ENCODE assay signal across 41 cellular contexts in genomic region chr19:50210425-50210824, GRCh38. TPM values are rescaled to one million over a fixed set of nuclear protein-coding genes. Genes with fewer than 3 reads are reported as not detected.
"Had no signal": no experiment of that assay in that cellular context is flagged by ENCODE, and none has a peak within 500 bp of the region (broad histone marks: within the 10 kb centered on the region; RNA-seq: fewer than 3 reads in every experiment).

No MANE protein-coding gene starts in this region.

- H3K36me3 ChIP-seq: brain microvascular endothelial cell, breast epithelium had no signal

- H3K36me3 Mint-ChIP-seq: activated naive CD4-positive, alpha-beta T cell treated with anti-CD3 and anti-CD28 coated beads, Interleukin-2, amount 10 ng/mL, durations not matched to agents 7 days and 5 days; activated naive CD4-positive, alpha-beta T cell treated with anti-CD3 and anti-CD28 coated beads, Interleukin-2, amount 50 U/mL, for 24 hours; activated naive CD8-positive, alpha-beta T cell; activated naive CD8-positive, alpha-beta T cell treated with anti-CD3 and anti-CD28 coated beads, Interleukin-2, amount 10 ng/mL, durations not matched to agents 7 days and 5 days had no signal

- FAIRE-seq: astrocyte, TTC549 had no signal

- H3K4me1 Mint-ChIP-seq: activated CD4-positive, alpha-beta memory T cell treated with anti-CD3 and anti-CD28 coated beads, Interleukin-2, amount 10 ng/mL, durations not matched to agents 7 days and 5 days; activated CD4-positive, alpha-beta T cell treated with anti-CD3 and anti-CD28 coated beads for 36 hours; activated CD4-positive, alpha-beta T cell treated with anti-CD3 and anti-CD28 coated beads, Interleukin-2, amount 10 ng/mL, durations not matched to agents 7 days and 5 days; activated CD8-positive, alpha-beta memory T cell treated with anti-CD3 and anti-CD28 coated beads, Interleukin-2, amount 10 ng/mL, durations not matched to agents 7 days and 5 days; activated naive CD4-positive, alpha-beta T cell treated with anti-CD3 and anti-CD28 coated beads, Interleukin-2, amount 10 ng/mL, durations not matched to agents 7 days and 5 days; activated naive CD4-positive, alpha-beta T cell treated with anti-CD3 and anti-CD28 coated beads, Interleukin-2, amount 50 U/mL, for 24 hours; activated naive CD8-positive, alpha-beta T cell treated with anti-CD3 and anti-CD28 coated beads, Interleukin-2, amount 10 ng/mL, durations not matched to agents 7 days and 5 days; activated naive CD8-positive, alpha-beta T cell treated with anti-CD3 and anti-CD28 coated beads, Interleukin-2, amount 50 U/mL, for 24 hours had no signal

- H3K4me3 Mint-ChIP-seq: activated CD4-positive, alpha-beta memory T cell treated with anti-CD3 and anti-CD28 coated beads, Interleukin-2, amount 10 ng/mL, durations not matched to agents 7 days and 5 days; activated CD4-positive, alpha-beta T cell treated with anti-CD3 and anti-CD28 coated beads for 36 hours; activated CD4-positive, alpha-beta T cell treated with anti-CD3 and anti-CD28 coated beads, Interleukin-2, amount 10 ng/mL, durations not matched to agents 7 days and 5 days; activated CD8-positive, alpha-beta memory T cell treated with anti-CD3 and anti-CD28 coated beads, Interleukin-2, amount 10 ng/mL, durations not matched to agents 7 days and 5 days; activated CD8-positive, alpha-beta T cell treated with anti-CD3 and anti-CD28 coated beads, Interleukin-2, amount 10 ng/mL, durations not matched to agents 7 days and 5 days; activated naive CD4-positive, alpha-beta T cell treated with anti-CD3 and anti-CD28 coated beads, Interleukin-2, amount 10 ng/mL, durations not matched to agents 7 days and 5 days; activated naive CD4-positive, alpha-beta T cell treated with anti-CD3 and anti-CD28 coated beads, Interleukin-2, amount 50 U/mL, for 24 hours; activated naive CD8-positive, alpha-beta T cell; activated naive CD8-positive, alpha-beta T cell treated with anti-CD3 and anti-CD28 coated beads, Interleukin-2, amount 10 ng/mL, durations not matched to agents 7 days and 5 days; activated naive CD8-positive, alpha-beta T cell treated with anti-CD3 and anti-CD28 coated beads, Interleukin-2, amount 50 U/mL, for 24 hours; activated T-cell treated with anti-CD3 and anti-CD28 coated beads, Interleukin-2, amount 50 U/mL, for 24 hours; T-helper 1 cell treated with Interleukin-12 subunit alpha and Interleukin-12 subunit beta and Interleukin-4 antibody, amounts not matched to agents 30 μg/mL and 1 μg/mL, for 36 hours; T-helper 2 cell treated with Interferon-gamma antibody and Interleukin-4, amounts not matched to agents 5 μg/mL and 100 μg/mL, for 36 hours; WTC11 had no signal

- ATAC-seq: activated CD4-positive, alpha-beta T cell treated with anti-CD3 and anti-CD28 coated beads for 36 hours; activated CD4-positive, CD25-positive, alpha-beta regulatory T cell treated with anti-CD3 and anti-CD28 coated beads, Interleukin-2, amount 50 U/mL, for 24 hours; activated CD8-positive, alpha-beta memory T cell treated with anti-CD3 and anti-CD28 coated beads, Interleukin-2, amount 10 ng/mL, durations not matched to agents 7 days and 5 days; activated CD8-positive, alpha-beta T cell treated with anti-CD3 and anti-CD28 coated beads, Interleukin-2, amount 10 ng/mL, durations not matched to agents 7 days and 5 days; activated naive CD8-positive, alpha-beta T cell treated with anti-CD3 and anti-CD28 coated beads, Interleukin-2, amount 50 U/mL, for 24 hours; body of pancreas; WTC11 had no signal

- H3K4me1 ChIP-seq: breast epithelium had no signal

- H3K27me3 ChIP-seq: body of pancreas, brain microvascular endothelial cell had no signal

- DNase-seq: activated CD4-positive, alpha-beta memory T cell treated with anti-CD3 and anti-CD28 coated beads, Interleukin-2, amount 10 ng/mL, durations not matched to agents 7 days and 5 days; activated CD4-positive, alpha-beta T cell treated with anti-CD3 and anti-CD28 coated beads for 1 hour; activated CD4-positive, alpha-beta T cell treated with anti-CD3 and anti-CD28 coated beads for 36 hours; activated CD4-positive, alpha-beta T cell treated with anti-CD3 and anti-CD28 coated beads for 48 hours; activated CD4-positive, alpha-beta T cell treated with anti-CD3 and anti-CD28 coated beads, Interleukin-2, amount 10 ng/mL, durations not matched to agents 7 days and 5 days; activated CD4-positive, alpha-beta T cell treated with anti-CD3 and anti-CD28 coated beads, Interleukin-2, amount 50 U/mL, for 48 hours; activated CD4-positive, CD25-positive, alpha-beta regulatory T cell; activated CD8-positive, alpha-beta memory T cell treated with anti-CD3 and anti-CD28 coated beads for 24 hours; activated CD8-positive, alpha-beta memory T cell treated with anti-CD3 and anti-CD28 coated beads, Interleukin-2, amount 10 ng/mL, durations not matched to agents 7 days and 5 days; activated CD8-positive, alpha-beta memory T cell treated with anti-CD3 and anti-CD28 coated beads, Interleukin-2, amount 50 U/mL, for 48 hours; activated CD8-positive, alpha-beta T cell treated with anti-CD3 and anti-CD28 coated beads, Interleukin-2, amount 10 ng/mL, durations not matched to agents 7 days and 5 days; activated effector memory CD4-positive, alpha-beta T cell treated with Interleukin-2 at 50 U/mL for 16 hours; activated gamma-delta T cell; activated naive CD4-positive, alpha-beta T cell treated with anti-CD3 and anti-CD28 coated beads, Interleukin-2, amount 10 ng/mL, durations not matched to agents 7 days and 5 days; activated naive CD4-positive, alpha-beta T cell treated with Interleukin-2 at 50 U/mL for 16 hours; activated naive CD8-positive, alpha-beta T cell treated with anti-CD3 and anti-CD28 coated beads, Interleukin-2, amount 10 ng/mL, durations not matched to agents 7 days and 5 days; activated naive CD8-positive, alpha-beta T cell treated with anti-CD3 and anti-CD28 coated beads, Interleukin-2, amount 50 U/mL, for 24 hours; activated T-cell treated with anti-CD3 and anti-CD28 coated beads, Interleukin-2, amount 50 U/mL, for 24 hours; activated T-cell treated with anti-CD3 and anti-CD28 coated beads, Interleukin-2, amount 50 U/mL, for 48 hours; amygdala; anterior cingulate cortex; body of pancreas; brain microvascular endothelial cell; central memory CD4-positive, alpha-beta T cell; T-helper 1 cell; T-helper 2 cell; T-helper 9 cell had no signal

- H3K9me3 ChIP-seq: body of pancreas, breast epithelium had no signal

- H3K27ac ChIP-seq: body of pancreas, brain microvascular endothelial cell, breast epithelium, VCaP had no signal

- H3K4me3 ChIP-seq: body of pancreas, breast epithelium had no signal

- H3K27me3 Mint-ChIP-seq: activated CD4-positive, alpha-beta memory T cell treated with anti-CD3 and anti-CD28 coated beads, Interleukin-2, amount 10 ng/mL, durations not matched to agents 7 days and 5 days; activated CD4-positive, alpha-beta T cell treated with anti-CD3 and anti-CD28 coated beads, Interleukin-2, amount 10 ng/mL, durations not matched to agents 7 days and 5 days had no signal

- H3K9me3 Mint-ChIP-seq: activated CD4-positive, alpha-beta memory T cell treated with anti-CD3 and anti-CD28 coated beads, Interleukin-2, amount 10 ng/mL, durations not matched to agents 7 days and 5 days; activated CD4-positive, alpha-beta T cell treated with anti-CD3 and anti-CD28 coated beads, Interleukin-2, amount 10 ng/mL, durations not matched to agents 7 days and 5 days; activated naive CD8-positive, alpha-beta T cell treated with anti-CD3 and anti-CD28 coated beads, Interleukin-2, amount 50 U/mL, for 24 hours; activated T-helper 2 cell treated with anti-CD3 and anti-CD28 coated beads, Interferon-gamma antibody, Interleukin-2, Interleukin-4, amounts not matched to agents 10 μg/mL and 5 μg/mL and 100 μg/mL, durations not matched to agents 14 hours and 24 hours and 36 hours; T-helper 1 cell treated with Interleukin-12 subunit alpha and Interleukin-12 subunit beta and Interleukin-4 antibody, amounts not matched to agents 30 μg/mL and 1 μg/mL, for 36 hours; T-helper 2 cell treated with Interferon-gamma antibody and Interleukin-4, amounts not matched to agents 5 μg/mL and 100 μg/mL, for 36 hours had no signal

- H3K27ac Mint-ChIP-seq: activated CD4-positive, alpha-beta memory T cell treated with anti-CD3 and anti-CD28 coated beads, Interleukin-2, amount 10 ng/mL, durations not matched to agents 7 days and 5 days; activated CD4-positive, alpha-beta T cell treated with anti-CD3 and anti-CD28 coated beads for 36 hours; activated CD4-positive, alpha-beta T cell treated with anti-CD3 and anti-CD28 coated beads, Interleukin-2, amount 10 ng/mL, durations not matched to agents 7 days and 5 days; activated CD8-positive, alpha-beta memory T cell treated with anti-CD3 and anti-CD28 coated beads, Interleukin-2, amount 10 ng/mL, durations not matched to agents 7 days and 5 days; activated CD8-positive, alpha-beta T cell treated with anti-CD3 and anti-CD28 coated beads, Interleukin-2, amount 10 ng/mL, durations not matched to agents 7 days and 5 days; activated naive CD4-positive, alpha-beta T cell treated with anti-CD3 and anti-CD28 coated beads, Interleukin-2, amount 10 ng/mL, durations not matched to agents 7 days and 5 days; activated naive CD4-positive, alpha-beta T cell treated with anti-CD3 and anti-CD28 coated beads, Interleukin-2, amount 50 U/mL, for 24 hours; activated naive CD8-positive, alpha-beta T cell; activated naive CD8-positive, alpha-beta T cell treated with anti-CD3 and anti-CD28 coated beads, Interleukin-2, amount 10 ng/mL, durations not matched to agents 7 days and 5 days; activated naive CD8-positive, alpha-beta T cell treated with anti-CD3 and anti-CD28 coated beads, Interleukin-2, amount 50 U/mL, for 24 hours; activated T-cell treated with anti-CD3 and anti-CD28 coated beads, Interleukin-2, amount 50 U/mL, for 24 hours; activated T-helper 2 cell treated with anti-CD3 and anti-CD28 coated beads, Interferon-gamma antibody, Interleukin-2, Interleukin-4, amounts not matched to agents 10 μg/mL and 5 μg/mL and 100 μg/mL, durations not matched to agents 14 hours and 24 hours and 36 hours; T-helper 1 cell treated with Interleukin-12 subunit alpha and Interleukin-12 subunit beta and Interleukin-4 antibody, amounts not matched to agents 30 μg/mL and 1 μg/mL, for 36 hours; T-helper 2 cell treated with Interferon-gamma antibody and Interleukin-4, amounts not matched to agents 5 μg/mL and 100 μg/mL, for 36 hours; WTC11 had no signal

RNA-seq across cellular contexts. Expression of gene MYH14, which starts 7.0 kb away (rescaled TPM):
- total RNA-seq: activated CD4-positive, alpha-beta memory T cell treated with anti-CD3 and anti-CD28 coated beads, Interleukin-2, amount 10 ng/mL, durations not matched to agents 7 days and 5 days; activated CD4-positive, alpha-beta T cell treated with anti-CD3 and anti-CD28 coated beads for 36 hours; activated CD4-positive, alpha-beta T cell treated with anti-CD3 and anti-CD28 coated beads, Interleukin-2, amount 10 ng/mL, durations not matched to agents 7 days and 5 days; activated CD8-positive, alpha-beta memory T cell treated with anti-CD3 and anti-CD28 coated beads, Interleukin-2, amount 10 ng/mL, durations not matched to agents 7 days and 5 days; activated CD8-positive, alpha-beta T cell treated with anti-CD3 and anti-CD28 coated beads, Interleukin-2, amount 10 ng/mL, durations not matched to agents 7 days and 5 days; activated naive CD8-positive, alpha-beta T cell treated with anti-CD3 and anti-CD28 coated beads, Interleukin-2, amount 10 ng/mL, durations not matched to agents 7 days and 5 days; activated T-helper 2 cell treated with anti-CD3 and anti-CD28 coated beads, Interferon-gamma antibody, Interleukin-2, Interleukin-4, amounts not matched to agents 10 μg/mL and 5 μg/mL and 100 μg/mL, durations not matched to agents 14 hours and 24 hours and 36 hours; astrocyte had no signal

RNA-seq across cellular contexts. Expression of gene IZUMO2, which starts 47.3 kb away (rescaled TPM):
- total RNA-seq: activated CD4-positive, alpha-beta memory T cell treated with anti-CD3 and anti-CD28 coated beads, Interleukin-2, amount 10 ng/mL, durations not matched to agents 7 days and 5 days; activated CD4-positive, alpha-beta T cell treated with anti-CD3 and anti-CD28 coated beads for 36 hours; activated CD4-positive, alpha-beta T cell treated with anti-CD3 and anti-CD28 coated beads, Interleukin-2, amount 10 ng/mL, durations not matched to agents 7 days and 5 days; activated CD8-positive, alpha-beta memory T cell treated with anti-CD3 and anti-CD28 coated beads, Interleukin-2, amount 10 ng/mL, durations not matched to agents 7 days and 5 days; activated CD8-positive, alpha-beta T cell treated with anti-CD3 and anti-CD28 coated beads, Interleukin-2, amount 10 ng/mL, durations not matched to agents 7 days and 5 days; activated naive CD8-positive, alpha-beta T cell treated with anti-CD3 and anti-CD28 coated beads, Interleukin-2, amount 10 ng/mL, durations not matched to agents 7 days and 5 days; activated T-helper 2 cell treated with anti-CD3 and anti-CD28 coated beads, Interferon-gamma antibody, Interleukin-2, Interleukin-4, amounts not matched to agents 10 μg/mL and 5 μg/mL and 100 μg/mL, durations not matched to agents 14 hours and 24 hours and 36 hours; astrocyte; body of pancreas; breast epithelium; cardiac septum; cerebellum had no signal
- polyA plus RNA-seq: adipose tissue had no signal
